Comparison of ENCODE assay signal across 12 cellular contexts in the genomic region with DNA sequence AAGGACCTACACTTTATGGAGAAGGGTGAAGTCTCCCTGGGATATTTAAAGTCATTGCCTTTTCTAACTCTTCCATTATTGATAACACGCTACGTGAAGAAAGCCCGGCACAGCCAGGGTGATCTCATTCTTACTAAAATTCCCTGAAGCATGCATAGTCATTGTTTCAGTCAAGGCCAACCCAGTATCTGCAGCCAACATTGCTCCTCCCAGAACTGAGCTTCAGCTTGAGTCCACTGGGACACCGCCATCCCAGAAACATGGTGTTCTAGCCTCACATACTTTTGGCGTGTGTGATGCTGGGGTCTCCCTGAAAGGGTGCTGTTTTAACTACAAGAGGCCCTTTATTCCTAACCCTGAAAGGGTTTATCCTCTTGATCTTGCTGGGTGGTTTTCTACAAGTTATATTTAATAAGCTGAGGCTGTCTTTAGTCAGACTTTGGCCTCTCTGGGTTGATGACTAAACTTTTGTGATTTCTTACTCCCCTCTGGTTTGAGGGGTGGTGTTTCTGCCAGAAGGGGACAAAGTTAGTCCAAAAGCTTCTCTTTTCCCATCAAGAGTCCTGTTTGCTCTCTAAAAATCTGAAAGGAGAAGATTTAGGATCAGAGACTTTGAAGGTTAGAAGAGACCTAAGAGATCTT. TPM values are rescaled to one million over a fixed set of nuclear protein-coding genes. Genes with fewer than 3 reads are reported as not detected.
DNase-seq lines count a peak whose midpoint lies in the region; ATAC-seq and TF ChIP-seq lines count a peak whose summit lies in the region.
"Had no signal": no experiment of that assay in that cellular context is flagged by ENCODE, and none has a peak within 500 bp of the region (broad histone marks: within the 10 kb centered on the region; RNA-seq: fewer than 3 reads in every experiment).

No MANE protein-coding gene starts in this region.

- H3K27me3 ChIP-seq in mammary epithelial cell (ENCODE audit: insufficient read depth, low read length) (no peaks in the 10 kb centered on the region), prostate gland (replicated peaks; ENCODE audit: insufficient read depth) (no peaks in the 10 kb centered on the region)

- H4K20me1 ChIP-seq in mammary epithelial cell (ENCODE audit: insufficient read depth, low read length) = no peaks in the 10 kb centered on the region

- no peak overlapping the region for H3K4me3 ChIP-seq in mammary epithelial cell (replicated peaks in 1 of 3; ENCODE audit: insufficient read depth in 1 of 3, low read depth in 2 of 3, low read length in 3 of 3)
- no peak overlapping the region for H3K4me3 ChIP-seq in prostate gland

- intact Hi-C loops in mammary epithelial cell (cut with micrococcal nuclease) = no loop called here
- intact Hi-C loops in prostate gland (cut with DNase I) = no loop called here

- peak overlapping the region; percentile 53 for H3K27ac ChIP-seq in mammary epithelial cell (ENCODE audit: insufficient read depth, low read depth, low read length)
- no peak overlapping the region for H3K27ac ChIP-seq in prostate gland
- H3K27ac ChIP-seq: KMS-11 had no signal

- DNase-seq in HT1080 (ENCODE audit: low read depth) (peak; percentile 12), mammary epithelial cell (peak; percentile 85), hepatic stellate cell (ENCODE audit: low spot score) (peak; percentile 45), stromal cell of bone marrow (ENCODE audit: low read depth) (peak; percentile 96), prostate gland (ENCODE audit: low spot score) (no peak), ureter (ENCODE audit: low spot score) (no peak), G401 (ENCODE audit: low spot score) (no peak)
- DNase-seq: activated T-cell treated with anti-CD3 and anti-CD28 coated beads, Interleukin-2, amount 50 U/mL, for 1 hour; NCI-H2171; stimulated activated CD4-positive, alpha-beta T cell treated with anti-CD3 and anti-CD28 coated beads, Interleukin-4, amount 100 ng/mL, for 4 hours had no signal

- ATAC-seq in GM18519 (IDR thresholded peaks at IDR 0.05; ENCODE audit: low FRiP score, unreplicated experiment) = no peak

- peak overlapping the region; percentile 74 for H2AFZ ChIP-seq in mammary epithelial cell (ENCODE audit: low read depth, low read length)

- H3K79me2 ChIP-seq in mammary epithelial cell (ENCODE audit: insufficient read depth, low read length) = no peaks in the 10 kb centered on the region

- H3K4me2 ChIP-seq in mammary epithelial cell (ENCODE audit: insufficient read depth, low read depth, low read length) = peak overlapping the region; percentile 53
- H3K4me2 ChIP-seq: KMS-11 had no signal

- TF ChIP-seq POLR2A in prostate gland (IDR thresholded peaks at IDR 0.05) = no peak

- TF ChIP-seq CTCF in mammary epithelial cell (conservative IDR thresholded peaks at IDR 0.05 in 1 of 2, IDR thresholded peaks at IDR 0.05 in 1 of 2; ENCODE audit: extremely low read depth in 1 of 2, insufficient read depth in 1 of 2, low read depth in 1 of 2, low read length in 2 of 2) = no peak
- no peak for TF ChIP-seq CTCF in prostate gland (IDR thresholded peaks at IDR 0.05)

- H3K9ac ChIP-seq in mammary epithelial cell (ENCODE audit: insufficient read depth, low read length) = peak overlapping the region; percentile 23
- H3K9ac ChIP-seq: KMS-11 had no signal

- H3K9me3 ChIP-seq in mammary epithelial cell (replicated peaks; ENCODE audit: insufficient read depth, low read length) (no peaks in the 10 kb centered on the region), prostate gland (no peaks in the 10 kb centered on the region)

- H3K4me1 ChIP-seq in mammary epithelial cell (ENCODE audit: insufficient read depth, low read length) = peaks cover 11% of the 10 kb centered on the region
- no peaks in the 10 kb centered on the region for H3K4me1 ChIP-seq in prostate gland (replicated peaks)

- 29% methylated on average over 5 of the region's 5 CpGs for WGBS in mammary epithelial cell (ENCODE audit: low coverage, missing lambda C conversion rate)
- 67% methylated on average over 5 of the region's 5 CpGs for WGBS in prostate gland

- dilution Hi-C loops in mammary epithelial cell (cut with HindIII; ENCODE audit: low sequenced_read_pairs) = no loop called here

- in situ Hi-C loops in mammary epithelial cell (cut with MboI; ENCODE audit: low sequenced_read_pairs in 2 of 2) = no loop called here
- in situ Hi-C loops in G401 (cut with HindIII; ENCODE audit: low sequenced_read_pairs) = no loop called here

- BruUV-seq in mammary epithelial cell (replicated peaks; lab: Mats Ljungman, UMichigan) = TSS peak; percentile 78

- H3K36me3 ChIP-seq in mammary epithelial cell (ENCODE audit: insufficient read depth, low read length) (no peaks in the 10 kb centered on the region), prostate gland (no peaks in the 10 kb centered on the region)

- CTCF ChIA-PET in mammary epithelial cell (lab: Charles Lee; ENCODE audit: low non-redundant PET) = no interaction called here

RNA-seq across cellular contexts. Expression of a gene that starts 26.0 kb away (rescaled TPM):
- 18.5 and 21.0 TPM in 2 replicates for total RNA-seq in HT1080 (2014; rRNA removed; shearing (Covaris generic))
- 3.6 and 6.0 TPM in 2 replicates for polyA plus RNA-seq in HT1080 (2015; cell fraction: cytosol; rRNA removed)
- 94.2 and 97.7 TPM in 2 replicates for polyA plus RNA-seq in HT1080 (2015; cell fraction: nucleus; rRNA removed)
- total RNA-seq in mammary epithelial cell (10 to 100 TPM; 14.0 to 26.7 TPM), prostate gland (10 to 100 TPM; 12.1 to 81.9 TPM), ureter (37.1 TPM)
- polyA plus RNA-seq in mammary epithelial cell = 3.6 TPM
- 5.9 TPM for polyA minus RNA-seq in mammary epithelial cell
- total RNA-seq in G401 (2014; rRNA removed; shearing (Covaris generic)) = 15.3 and 17.2 TPM in 2 replicates

Comparison
In these comparisons a context has a peak if more than half of its experiments do, and no peak if none do; other contexts are left out.
1. DNase-seq: peak in HT1080 (single experiment), mammary epithelial cell (single experiment), hepatic stellate cell (single experiment) and stromal cell of bone marrow (single experiment); none in prostate gland (single experiment), ureter (single experiment) and G401 (single experiment).